Comparison of ENCODE assay signal across 12 cellular contexts in genomic region chr13:33069365-33069764, GRCh38. TPM values are rescaled to one million over a fixed set of nuclear protein-coding genes. Genes with fewer than 3 reads are reported as not detected.
DNase-seq lines count a peak whose midpoint lies in the region; ATAC-seq and TF ChIP-seq lines count a peak whose summit lies in the region.
"Had no signal": no experiment of that assay in that cellular context is flagged by ENCODE, and none has a peak within 500 bp of the region (broad histone marks: within the 10 kb centered on the region; RNA-seq: fewer than 3 reads in every experiment).

No MANE protein-coding gene starts in this region.

- no TSS peak for BruUV-seq in OCI-LY7 (replicated peaks; lab: Mats Ljungman, UMichigan)

- intact Hi-C loops in heart left ventricle (cut with DNase I) (no loop called here), cardiac septum (cut with DNase I) (no loop called here), OCI-LY7 (cut with micrococcal nuclease; ENCODE audit: unreplicated experiment) (no loop called here)

- ATAC-seq in heart left ventricle (no peak), foreskin keratinocyte (no peak)
- ATAC-seq: stimulated activated naive CD8-positive, alpha-beta T cell treated with anti-CD3 and anti-CD28 coated beads, Interleukin-15, Interleukin-2, amounts not matched to agents 100 U/mL and 50 U/mL, for 24 hours had no signal

- H3K27ac ChIP-seq in heart left ventricle = no peak overlapping the region
- H3K27ac ChIP-seq in OCI-LY7 (ENCODE audit: low read depth, low read length, poor library complexity, severe bottlenecking) = no peak overlapping the region
- no peak overlapping the region for H3K27ac ChIP-seq in foreskin keratinocyte
- H3K27ac ChIP-seq: BLaER1 had no signal

- CTCF ChIA-PET in OCI-LY7 (lab: Charles Lee; ENCODE audit: unreplicated experiment) = no interaction called here

- no peak for TF ChIP-seq POLR2A in heart left ventricle (IDR thresholded peaks at IDR 0.05)

- H3K9me3 ChIP-seq in heart left ventricle (no peaks in the 10 kb centered on the region), OCI-LY7 (ENCODE audit: low read length) (no peaks in the 10 kb centered on the region)

- POLR2A ChIA-PET in OCI-LY7 (lab: Charles Lee) = interaction anchor here (0.6 kb wide), 1 partner anchor 528 kb away, joined by 6 read pairs; no protein-coding TSS in a partner anchor

- H3K4me3 ChIP-seq in heart left ventricle = no peak overlapping the region
- H3K4me3 ChIP-seq in OCI-LY7 (ENCODE audit: low read depth, low read length, poor library complexity, severe bottlenecking) = no peak overlapping the region
- H3K4me3 ChIP-seq: BLaER1 had no signal

- DNase-seq in heart left ventricle (no peak), cardiac septum (ENCODE audit: low spot score) (no peak), OCI-LY7 (ENCODE audit: low spot score) (peak; percentile 4), foreskin keratinocyte (no peak), HuH-7 (ENCODE audit: low spot score) (no peak), DMS114 treated with DMSO at 0.1 percent for 48 hours (lab: John Stamatoyannopoulos, UW; ENCODE audit: unreplicated experiment) (no peak)
- DNase-seq in activated CD4-positive, CD25-positive, alpha-beta regulatory T cell (lab: John Stamatoyannopoulos, UW) = no peak
- DNase-seq in activated CD4-positive, CD25-positive, alpha-beta regulatory T cell treated with anti-CD3 and anti-CD28 coated beads, Interleukin-2, amount 50 U/mL, for 72 hours = no peak
- DNase-seq: cerebellar nuclear complex; Kasumi-1; stimulated activated naive CD8-positive, alpha-beta T cell treated with anti-CD3 and anti-CD28 coated beads, Interleukin-15, Interleukin-2, amounts not matched to agents 100 U/mL and 50 U/mL, for 24 hours had no signal

- H3K36me3 ChIP-seq in heart left ventricle (no peaks in the 10 kb centered on the region), OCI-LY7 (ENCODE audit: insufficient read depth, low read length) (no peaks in the 10 kb centered on the region)
- H3K36me3 ChIP-seq: BLaER1 had no signal

- WGBS in heart left ventricle, 4 donors = 76 to 94% (median 81%) methylated on average over 2 of the region's 2 CpGs

- H3K27me3 ChIP-seq in heart left ventricle (no peaks in the 10 kb centered on the region), foreskin keratinocyte (no peaks in the 10 kb centered on the region)
- H3K27me3 ChIP-seq: BLaER1 had no signal

- no peak overlapping the region for H3K4me2 ChIP-seq in OCI-LY7 (ENCODE audit: low read length)
- H3K4me2 ChIP-seq: BLaER1 had no signal

- no peak overlapping the region for H2AFZ ChIP-seq in OCI-LY7 (ENCODE audit: low read length)

- H3K4me1 ChIP-seq in heart left ventricle (no peaks in the 10 kb centered on the region), OCI-LY7 (ENCODE audit: insufficient read depth, low read length, poor library complexity, severe bottlenecking) (no peaks in the 10 kb centered on the region), foreskin keratinocyte (no peaks in the 10 kb centered on the region)
- H3K4me1 ChIP-seq: BLaER1 had no signal

- no peaks in the 10 kb centered on the region for H3K79me2 ChIP-seq in OCI-LY7 (ENCODE audit: insufficient read depth, low read depth, low read length)

- H3K9me2 ChIP-seq in OCI-LY7 (ENCODE audit: insufficient read depth, low read length) = no peaks in the 10 kb centered on the region

- no peaks in the 10 kb centered on the region for H4K20me1 ChIP-seq in OCI-LY7 (ENCODE audit: insufficient read depth, low read length)
- H4K20me1 ChIP-seq: BLaER1 had no signal

- peak in 8 of 12 donors; percentile 9 to 51 (median 38) for TF ChIP-seq CTCF in heart left ventricle (IDR thresholded peaks at IDR 0.05)
- peak; percentile 55 for TF ChIP-seq CTCF in OCI-LY7 (conservative IDR thresholded peaks at IDR 0.05; ENCODE audit: low read length)
- peak; percentile 54 for TF ChIP-seq CTCF in foreskin keratinocyte (conservative IDR thresholded peaks at IDR 0.05)

RNA-seq across cellular contexts. Expression of gene KL, which starts 53.1 kb away (rescaled TPM):
- 1 to 10 TPM; 1.0 to 3.1 (median 1.7) TPM for total RNA-seq in heart left ventricle
- polyA plus RNA-seq in heart left ventricle = 1 to 10 TPM in 1 of 2 donors, under 1 TPM in 1; 0.34 to 1.7 TPM
- 1.9 TPM for total RNA-seq in cardiac septum
- not detected in 2 replicates for total RNA-seq in OCI-LY7 (2014; rRNA removed; shearing (Covaris generic))
- not detected in 2 replicates for total RNA-seq in OCI-LY7 (2022)
- total RNA-seq in foreskin keratinocyte = not detected in 2 replicates
- polyA plus RNA-seq in foreskin keratinocyte = not detected in 2 replicates
